In the genomic region with DNA sequence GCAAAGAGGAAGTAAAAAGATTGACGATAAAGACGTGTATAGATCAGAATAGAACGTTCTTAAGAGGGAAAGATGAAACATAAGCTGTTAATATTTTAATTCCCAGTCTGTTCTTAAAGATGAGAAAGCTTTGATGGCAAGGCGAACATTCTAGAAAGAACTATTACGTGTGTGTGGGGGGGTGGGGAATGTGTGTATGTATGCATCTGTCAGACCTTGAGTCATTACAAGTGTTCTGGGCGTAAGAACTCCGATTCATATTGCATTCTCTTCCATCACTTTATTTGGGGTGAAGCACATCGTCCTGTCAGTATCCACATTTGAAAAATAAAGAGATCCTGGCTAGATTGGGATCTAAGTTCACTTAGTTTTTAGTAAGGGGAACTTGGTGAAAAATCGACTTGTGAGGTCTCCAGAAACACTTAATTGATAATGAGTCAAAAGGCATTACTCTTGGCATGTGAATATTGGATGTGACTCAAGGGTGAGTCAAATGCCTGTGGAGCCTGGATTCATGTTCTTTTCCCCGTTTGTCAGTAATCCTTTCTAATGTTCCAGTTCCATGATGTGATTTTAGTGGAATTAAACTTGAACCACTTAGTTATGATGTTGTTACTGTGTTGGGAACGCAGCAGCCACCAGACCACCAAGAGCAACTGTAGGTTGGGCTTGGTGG, we compare ENCODE assay signal across 9 cellular contexts. TPM values are rescaled to one million over a fixed set of nuclear protein-coding genes. Genes with fewer than 3 reads are reported as not detected.
A peak's percentile ranks its signal among the peaks of the same experiment; 100 is the strongest.
DNase-seq lines count a peak whose midpoint lies in the region; ATAC-seq and TF ChIP-seq lines count a peak whose summit lies in the region.
"Had no signal": no experiment of that assay in that cellular context is flagged by ENCODE, and none has a peak within 500 bp of the region (broad histone marks: within the 10 kb centered on the region; RNA-seq: fewer than 3 reads in every experiment).

No MANE protein-coding gene starts in this region.

- H3K27ac ChIP-seq in BLaER1 treated with 17β-estradiol and CSF1 and Interleukin-3, amounts not matched to agents 10 nM and 100 nM, result no peak overlapping the region
- H3K27ac ChIP-seq in HUES6 (ENCODE audit: low read depth, low read length) (peak overlapping the region; percentile 53; the same call in 1 of the 2 replicates), mucosa of rectum (ENCODE audit: low read depth in 2 of 2, low read length in 2 of 2) (peak overlapping the region; percentile 2 to 38), tibial nerve (peak overlapping the region in 2 of 4 donors; percentile 56 to 77)
- H3K27ac ChIP-seq: lower lobe of right lung had no signal

- TF ChIP-seq CTCF in astrocyte of the spinal cord (IDR thresholded peaks at IDR 0.05; ENCODE audit: low read depth, low read length), result no peak
- TF ChIP-seq CTCF in tibial nerve (IDR thresholded peaks at IDR 0.05), result no peak

- peak overlapping the region in 1 of 10 experiments; percentile 70; a peak in 1 of 20 replicates for H3K4me3 ChIP-seq in BLaER1 treated with 17β-estradiol and CSF1 and Interleukin-3, amounts not matched to agents 10 nM and 100 nM
- H3K4me3 ChIP-seq in HUES6 (ENCODE audit: low read depth, low read length), result peak overlapping the region; percentile 66
- H3K4me3 ChIP-seq in astrocyte of the spinal cord (ENCODE audit: low read depth, low read length), result no peak overlapping the region
- H3K4me3 ChIP-seq in mucosa of rectum (ENCODE audit: low read length in 2 of 2), result no peak overlapping the region
- H3K4me3 ChIP-seq in tibial nerve, result no peak overlapping the region
- H3K4me3 ChIP-seq: lower lobe of right lung had no signal

- H3K27me3 ChIP-seq in BLaER1 treated with 17β-estradiol and CSF1 and Interleukin-3, amounts not matched to agents 10 nM and 100 nM, result no peaks in the 10 kb centered on the region
- H3K27me3 ChIP-seq in HUES6 (ENCODE audit: control insufficient read depth, insufficient read depth, low read length), result no peaks in the 10 kb centered on the region
- no peaks in the 10 kb centered on the region for H3K27me3 ChIP-seq in mucosa of rectum (ENCODE audit: control insufficient read depth in 2 of 2, insufficient read depth in 2 of 2, low read length in 2 of 2)
- H3K27me3 ChIP-seq in tibial nerve, result peaks cover 0 to 4% of the 10 kb centered on the region in 2 donors

- H4K20me1 ChIP-seq in BLaER1 treated with 17β-estradiol and CSF1 and Interleukin-3, amounts not matched to agents 10 nM and 100 nM, result peaks cover 9 to 58% (median 24%) of the 10 kb centered on the region in 11 experiments; a peak in 20 of 22 replicates

- peaks cover 0 to 37% (median 3%) of the 10 kb centered on the region in 11 experiments; a peak in 7 of 22 replicates for H3K36me3 ChIP-seq in BLaER1 treated with 17β-estradiol and CSF1 and Interleukin-3, amounts not matched to agents 10 nM and 100 nM
- peaks cover 17% of the 10 kb centered on the region for H3K36me3 ChIP-seq in HUES6 (ENCODE audit: control insufficient read depth, insufficient read depth, low read length)
- no peaks in the 10 kb centered on the region for H3K36me3 ChIP-seq in mucosa of rectum (ENCODE audit: control insufficient read depth in 2 of 2, insufficient read depth in 2 of 2, low read length in 2 of 2)
- no peaks in the 10 kb centered on the region for H3K36me3 ChIP-seq in tibial nerve
- H3K36me3 ChIP-seq: lower lobe of right lung had no signal

- H3K4me2 ChIP-seq in BLaER1 treated with 17β-estradiol and CSF1 and Interleukin-3, amounts not matched to agents 10 nM and 100 nM, result peak overlapping the region in 9 of 11 experiments; percentile 44 to 77 (median 54); a peak in 13 of 22 replicates

- DNase-seq in astrocyte of the spinal cord (ENCODE audit: low read depth, low spot score) (peak; percentile 91), tibial nerve (ENCODE audit: low spot score in 2 of 2) (no peak), DMS153 treated with DMSO at 0.1 percent for 48 hours (lab: John Stamatoyannopoulos, UW; ENCODE audit: unreplicated experiment) (no peak), NCI-H1694 treated with DMSO at 0.1 percent for 48 hours (lab: John Stamatoyannopoulos, UW) (no peak)
- DNase-seq: lower lobe of right lung had no signal

- no peak overlapping the region for H3K9ac ChIP-seq in BLaER1 treated with 17β-estradiol and CSF1 and Interleukin-3, amounts not matched to agents 10 nM and 100 nM
- H3K9ac ChIP-seq in HUES6 (ENCODE audit: low read length) (peak overlapping the region; percentile 59), mucosa of rectum (ENCODE audit: low read depth in 1 of 2, low read length in 2 of 2) (no peak overlapping the region)

- no peak for ATAC-seq in HG02870 (IDR thresholded peaks at IDR 0.05; ENCODE audit: unreplicated experiment)
- ATAC-seq: lower lobe of right lung had no signal

- in situ Hi-C loops in astrocyte of the spinal cord (cut with HindIII; ENCODE audit: low sequenced_read_pairs), result no loop called here

- no peak for TF ChIP-seq POLR2A in tibial nerve (IDR thresholded peaks at IDR 0.05)

- no peak for TF ChIP-seq EP300 in tibial nerve (IDR thresholded peaks at IDR 0.05)

- peaks cover 15 to 59% (median 27%) of the 10 kb centered on the region in 10 experiments; a peak in 17 of 20 replicates for H3K4me1 ChIP-seq in BLaER1 treated with 17β-estradiol and CSF1 and Interleukin-3, amounts not matched to agents 10 nM and 100 nM
- H3K4me1 ChIP-seq in HUES6 (ENCODE audit: control insufficient read depth, insufficient read depth, low read length) (peaks cover 65% of the 10 kb centered on the region), mucosa of rectum (ENCODE audit: control insufficient read depth in 2 of 2, insufficient read depth in 2 of 2, low read length in 2 of 2) (peaks cover 3 to 13% of the 10 kb centered on the region in 2 donors), tibial nerve (peaks cover 0 to 35% (median 0%) of the 10 kb centered on the region in 4 donors)

- H3K9me3 ChIP-seq in BLaER1 treated with 17β-estradiol and CSF1 and Interleukin-3, amounts not matched to agents 10 nM and 100 nM (replicated peaks in 1 of 11), result peaks cover 0 to 19% (median 7%) of the 10 kb centered on the region in 11 experiments; a peak in 10 of 22 replicates
- H3K9me3 ChIP-seq in HUES6 (ENCODE audit: control insufficient read depth, insufficient read depth, low read depth, low read length), result no peaks in the 10 kb centered on the region
- no peaks in the 10 kb centered on the region for H3K9me3 ChIP-seq in mucosa of rectum (ENCODE audit: control insufficient read depth in 2 of 2, low read length in 2 of 2)
- no peaks in the 10 kb centered on the region for H3K9me3 ChIP-seq in tibial nerve
- H3K9me3 ChIP-seq: lower lobe of right lung had no signal

- WGBS in tibial nerve, 2 donors, result 54 to 57% methylated on average over 11 of the region's 11 CpGs

RNA-seq across cellular contexts. Expression of gene SMS, which starts 3.1 kb away (rescaled TPM):
- total RNA-seq in tibial nerve, result 10 to 100 TPM; 19.9 to 36.7 (median 24.7) TPM

Comparison
In these comparisons a context has a peak if more than half of its experiments do, and no peak if none do; other contexts are left out.
1. H3K27ac ChIP-seq: peak in HUES6 (single experiment) and mucosa of rectum (2 of 2); none in BLaER1 treated with 17β-estradiol and CSF1 and Interleukin-3, amounts not matched to agents 10 nM and 100 nM (0 of 11).